21 cellular contexts compared by ENCODE assay signal in genomic region chr5:168042284-168043080, GRCh38.
"Had no signal": no experiment of that assay in that cellular context is flagged by ENCODE, and none has a peak within 500 bp of the region (broad histone marks: within the 10 kb centered on the region; RNA-seq: fewer than 3 reads in every experiment).

No MANE protein-coding gene starts in this region.

- H3K4me3 Mint-ChIP-seq: natural killer cell treated with Interleukin-12 subunit alpha and Interleukin-12 subunit beta and Interleukin-15 and Interleukin-18, amount 100 ng/mL, for 72 hours; type B pancreatic cell had no signal

- H3K27me3 ChIP-seq: heart left ventricle, neutrophil had no signal

- DNase-seq: cortex of kidney; dorsolateral prefrontal cortex; effector CD8-positive, alpha-beta T cell; heart left ventricle; hippocampal formation; left colon; mammary epithelial cell; posterior cingulate gyrus; sigmoid colon; stimulated activated CD4-positive, alpha-beta T cell treated with anti-CD3 and anti-CD28 coated beads, Interleukin-2, amount 100 ng/mL, for 24 hours; stimulated activated CD4-positive, alpha-beta T cell treated with anti-CD3 and anti-CD28 coated beads, Interleukin-4, amount 100 ng/mL, for 4 hours; stimulated activated naive CD4-positive, alpha-beta T cell; stomach; substantia nigra had no signal

- H3K9me3 ChIP-seq: heart left ventricle, neutrophil, sigmoid colon, stomach had no signal

- ATAC-seq: esophagus mucosa; heart left ventricle; left colon; natural killer cell treated with Interleukin-12 subunit alpha and Interleukin-12 subunit beta and Interleukin-15 and Interleukin-18, amount 100 ng/mL, for 72 hours had no signal

- H3K9me3 Mint-ChIP-seq: natural killer cell treated with Interleukin-12 subunit alpha and Interleukin-12 subunit beta and Interleukin-15 and Interleukin-18, amount 100 ng/mL, for 72 hours; type B pancreatic cell had no signal

- H3K36me3 Mint-ChIP-seq: natural killer cell treated with Interleukin-12 subunit alpha and Interleukin-12 subunit beta and Interleukin-15 and Interleukin-18, amount 100 ng/mL, for 72 hours; type B pancreatic cell had no signal

- H3K36me3 ChIP-seq: heart left ventricle, neutrophil, sigmoid colon, stomach had no signal

- H3K27ac ChIP-seq: dorsolateral prefrontal cortex, heart left ventricle, neutrophil, sigmoid colon, stomach had no signal

- H3K4me3 ChIP-seq: dorsolateral prefrontal cortex, heart left ventricle, sigmoid colon, skin epidermis, stomach had no signal

- H3K27ac Mint-ChIP-seq: natural killer cell treated with Interleukin-12 subunit alpha and Interleukin-12 subunit beta and Interleukin-15 and Interleukin-18, amount 100 ng/mL, for 72 hours; type B pancreatic cell had no signal

- FAIRE-seq: frontal cortex, urothelium cell line had no signal
